8 cellular contexts compared by ENCODE assay signal in genomic region chr10:45594276-45595157, GRCh38.
DNase-seq lines count a peak whose midpoint lies in the region; ATAC-seq and TF ChIP-seq lines count a peak whose summit lies in the region.

No MANE protein-coding gene starts in this region.

- no CpG with 5 or more reads among the region's 88 CpGs for WGBS in trophoblast cell (ENCODE audit: extremely low coverage, insufficient coverage, insufficient read length)

- H3K36me3 ChIP-seq in trophoblast cell (ENCODE audit: control insufficient read depth in 1 of 2, insufficient read depth in 2 of 2, low read length in 2 of 2), result no peaks in the 10 kb centered on the region

- H3K4me2 ChIP-seq in trophoblast cell (ENCODE audit: low read length), result peak overlapping the region; percentile 77

- H3K27ac Mint-ChIP-seq in activated naive CD8-positive, alpha-beta T cell treated with anti-CD3 and anti-CD28 coated beads, Interleukin-2, amount 10 ng/mL, durations not matched to agents 7 days and 5 days, result peak overlapping the region; percentile 87
- H3K27ac Mint-ChIP-seq in type B pancreatic cell, result peak overlapping the region; percentile 91

- peaks cover 14% of the 10 kb centered on the region for H3K36me3 Mint-ChIP-seq in activated naive CD8-positive, alpha-beta T cell treated with anti-CD3 and anti-CD28 coated beads, Interleukin-2, amount 10 ng/mL, durations not matched to agents 7 days and 5 days
- H3K36me3 Mint-ChIP-seq in type B pancreatic cell, result peaks cover 15% of the 10 kb centered on the region

- H4K91ac ChIP-seq in trophoblast cell (ENCODE audit: low read depth, low read length), result no peak overlapping the region

- H3K14ac ChIP-seq in trophoblast cell (ENCODE audit: low read length), result peak overlapping the region; percentile 83

- peak overlapping the region; percentile 78 for H3K4me3 ChIP-seq in trophoblast cell (ENCODE audit: low read depth, low read length)

- no peaks in the 10 kb centered on the region for H3K4me1 ChIP-seq in trophoblast cell (ENCODE audit: control insufficient read depth in 1 of 2, insufficient read depth in 2 of 2, low read length in 2 of 2)

- peaks cover 30% of the 10 kb centered on the region for H3K4me1 Mint-ChIP-seq in activated naive CD8-positive, alpha-beta T cell treated with anti-CD3 and anti-CD28 coated beads, Interleukin-2, amount 10 ng/mL, durations not matched to agents 7 days and 5 days
- H3K4me1 Mint-ChIP-seq in type B pancreatic cell (ENCODE audit: unreplicated experiment), result peaks cover 8% of the 10 kb centered on the region

- POLR2A ChIA-PET in activated naive CD8-positive, alpha-beta T cell treated with anti-CD3 and anti-CD28 coated beads, Interleukin-2, amount 10 ng/mL, durations not matched to agents 7 days and 5 days (lab: Charles Lee), result interaction anchor here (0.6 to 2.2 kb wide), 5 partner anchors 14 to 175 kb away, joined by 4 to 9 read pairs (median 5); no protein-coding TSS in a partner anchor

- H2BK12ac ChIP-seq in trophoblast cell (ENCODE audit: low read length), result no peak overlapping the region

- H3K9me3 Mint-ChIP-seq in activated naive CD8-positive, alpha-beta T cell treated with anti-CD3 and anti-CD28 coated beads, Interleukin-2, amount 10 ng/mL, durations not matched to agents 7 days and 5 days, result peaks cover 5% of the 10 kb centered on the region
- H3K9me3 Mint-ChIP-seq in type B pancreatic cell, result no peaks in the 10 kb centered on the region

- H2BK120ac ChIP-seq in trophoblast cell (ENCODE audit: insufficient read depth, low read length, poor library complexity), result peak overlapping the region; percentile 46

- peak; percentile 9 for TF ChIP-seq CTCF in GM10266 (IDR thresholded peaks at IDR 0.05; ENCODE audit: control insufficient read depth, insufficient read depth, low read depth, missing control alignments)
- no peak for TF ChIP-seq CTCF in type B pancreatic cell (conservative IDR thresholded peaks at IDR 0.05)

- H2AFZ ChIP-seq in trophoblast cell (ENCODE audit: insufficient read depth, low read length, poor library complexity), result peak overlapping the region; percentile 100

- H4K12ac ChIP-seq in trophoblast cell (ENCODE audit: low read depth, low read length), result peak overlapping the region; percentile 95

- peak; percentile 90 for ATAC-seq in HG02571 (IDR thresholded peaks at IDR 0.05; ENCODE audit: unreplicated experiment)
- peak; percentile 84 for ATAC-seq in activated naive CD8-positive, alpha-beta T cell treated with anti-CD3 and anti-CD28 coated beads, Interleukin-2, amount 10 ng/mL, durations not matched to agents 7 days and 5 days (ENCODE audit: low read depth)

- H3K18ac ChIP-seq in trophoblast cell (ENCODE audit: low read length), result peak overlapping the region; percentile 91

- intact Hi-C loops in cardiac septum (cut with DNase I), result loop anchor here (1.0 to 10.0 kb wide), 3 partner anchors 33 to 130 kb away; partner anchors contain the start of gene ZFAND4

- H3K79me2 ChIP-seq in trophoblast cell (ENCODE audit: control insufficient read depth, insufficient read depth, low read length, poor library complexity), result peaks cover 3% of the 10 kb centered on the region

- H2AK5ac ChIP-seq in trophoblast cell (ENCODE audit: low read length), result no peak overlapping the region

- peaks cover 4% of the 10 kb centered on the region for H3K79me1 ChIP-seq in trophoblast cell (ENCODE audit: low read length)

- peak overlapping the region; percentile 91 for H4K8ac ChIP-seq in trophoblast cell (ENCODE audit: low read depth, low read length)

- H3K27ac ChIP-seq in trophoblast cell (ENCODE audit: low read depth, low read length), result no peak overlapping the region

- H3K27me3 ChIP-seq in trophoblast cell (ENCODE audit: insufficient read depth, low read length), result no peaks in the 10 kb centered on the region

- no peak overlapping the region for H2BK5ac ChIP-seq in trophoblast cell (ENCODE audit: low read depth, low read length, poor library complexity)

- peak overlapping the region; percentile 52 for H3K4ac ChIP-seq in trophoblast cell (ENCODE audit: low read depth, low read length)

- H3K9me3 ChIP-seq in trophoblast cell (ENCODE audit: insufficient read depth, low read depth, low read length), result no peaks in the 10 kb centered on the region

- peak overlapping the region; percentile 93 for H3K4me3 Mint-ChIP-seq in activated naive CD8-positive, alpha-beta T cell treated with anti-CD3 and anti-CD28 coated beads, Interleukin-2, amount 10 ng/mL, durations not matched to agents 7 days and 5 days
- peak overlapping the region; percentile 94 for H3K4me3 Mint-ChIP-seq in type B pancreatic cell

- H3K27me3 Mint-ChIP-seq in activated naive CD8-positive, alpha-beta T cell treated with anti-CD3 and anti-CD28 coated beads, Interleukin-2, amount 10 ng/mL, durations not matched to agents 7 days and 5 days, result peaks cover 12% of the 10 kb centered on the region
- peaks cover 5% of the 10 kb centered on the region for H3K27me3 Mint-ChIP-seq in type B pancreatic cell

- no peak overlapping the region for H3K9ac ChIP-seq in trophoblast cell (ENCODE audit: low read length)

- DNase-seq in GM10266 (ENCODE audit: extremely low spot score) (peak; percentile 96), NAMALWA (ENCODE audit: low spot score) (peak; percentile 97), SKM-1 (lab: John Stamatoyannopoulos, UW; ENCODE audit: unreplicated experiment) (peak; percentile 80), cardiac septum (ENCODE audit: low spot score) (peak; percentile 96), trophoblast cell (peak; percentile 95 to 97), type B pancreatic cell (ENCODE audit: extremely low spot score, unreplicated experiment) (peak; percentile 94)
- DNase-seq in activated naive CD8-positive, alpha-beta T cell treated with anti-CD3 and anti-CD28 coated beads, Interleukin-2, amount 10 ng/mL, durations not matched to agents 7 days and 5 days, result peak; percentile 95

- no peak overlapping the region for H3K23ac ChIP-seq in trophoblast cell (ENCODE audit: low read length)
